ENCODE assay signal across 31 cellular contexts in genomic region chr2:186912979-186913378, GRCh38.
"Had no signal": no experiment of that assay in that cellular context is flagged by ENCODE, and none has a peak within 500 bp of the region (broad histone marks: within the 10 kb centered on the region; RNA-seq: fewer than 3 reads in every experiment).

No MANE protein-coding gene starts in this region.

- H3K9me3 Mint-ChIP-seq: activated B cell treated with CpG ODN at 0.5 μM for 24 hours; activated naive CD4-positive, alpha-beta T cell treated with anti-CD3 and anti-CD28 coated beads, Interleukin-2, amount 50 U/mL, for 24 hours; activated naive CD8-positive, alpha-beta T cell treated with anti-CD3 and anti-CD28 coated beads, Interleukin-2, amount 50 U/mL, for 24 hours; activated T-helper 2 cell treated with anti-CD3 and anti-CD28 coated beads, Interferon-gamma antibody, Interleukin-2, Interleukin-4, amounts not matched to agents 10 μg/mL and 5 μg/mL and 100 μg/mL, durations not matched to agents 14 hours and 24 hours and 36 hours; central memory CD8-positive, alpha-beta T cell; dendritic cell treated with granulocyte-macrophage colony-stimulating factor and Interleukin-4, amounts not matched to agents 40 ng/mL and 50 ng/mL, for 4 days; endodermal cell; natural killer cell treated with Interleukin-12 subunit alpha and Interleukin-12 subunit beta and Interleukin-15 and Interleukin-18, amount 100 ng/mL, for 72 hours had no signal

- DNase-seq: activated B cell treated with CpG ODN at 0.5 μM for 24 hours; activated CD8-positive, alpha-beta memory T cell treated with anti-CD3 and anti-CD28 coated beads, Interleukin-2, amount 10 ng/mL, durations not matched to agents 7 days and 5 days; activated CD8-positive, alpha-beta T cell treated with anti-CD3 and anti-CD28 coated beads, Interleukin-2, amount 10 ng/mL, durations not matched to agents 7 days and 5 days; activated naive CD8-positive, alpha-beta T cell treated with anti-CD3 and anti-CD28 coated beads, Interleukin-2, amount 50 U/mL, for 24 hours; activated T-cell treated with anti-CD3 and anti-CD28 coated beads, Interleukin-2, amount 50 U/mL, for 48 hours; endodermal cell; foreskin keratinocyte; left lung; lower lobe of right lung; mesendoderm; mucosa of descending colon; ovary; retina; stimulated activated CD4-positive, alpha-beta T cell treated with anti-CD3 and anti-CD28 coated beads, Interleukin-12 subunit alpha, Interleukin-12 subunit beta, amount 100 ng/mL, for 4 hours; stimulated activated CD4-positive, alpha-beta T cell treated with anti-CD3 and anti-CD28 coated beads, Interleukin-4, amount 100 ng/mL, for 1 hour; stimulated activated naive CD8-positive, alpha-beta T cell treated with anti-CD3 and anti-CD28 coated beads, Interleukin-15, Interleukin-2, amounts not matched to agents 100 U/mL and 50 U/mL, for 24 hours; T-helper 17 cell; testis; transverse colon had no signal

- H3K27ac ChIP-seq: esophagus muscularis mucosa, foreskin keratinocyte, left lung, lower lobe of right lung, ovary, prostate gland, skin epidermis, testis, transverse colon had no signal

- H3K4me3 ChIP-seq: esophagus muscularis mucosa, left lung, lower lobe of right lung, mucosa of descending colon, ovary, prostate gland, skin epidermis, testis, transverse colon had no signal

- H3K36me3 Mint-ChIP-seq: activated CD8-positive, alpha-beta memory T cell treated with anti-CD3 and anti-CD28 coated beads, Interleukin-2, amount 10 ng/mL, durations not matched to agents 7 days and 5 days; activated naive CD4-positive, alpha-beta T cell treated with anti-CD3 and anti-CD28 coated beads, Interleukin-2, amount 50 U/mL, for 24 hours; natural killer cell treated with Interleukin-12 subunit alpha and Interleukin-12 subunit beta and Interleukin-15 and Interleukin-18, amount 100 ng/mL, for 72 hours had no signal

- H3K27me3 ChIP-seq: esophagus muscularis mucosa, foreskin keratinocyte, left lung, ovary, testis, transverse colon had no signal

- FAIRE-seq: bronchial epithelial cell, islet of Langerhans, urothelium cell line had no signal

- H3K4me1 Mint-ChIP-seq: activated B cell treated with CpG ODN at 0.5 μM for 24 hours; activated CD8-positive, alpha-beta memory T cell treated with anti-CD3 and anti-CD28 coated beads, Interleukin-2, amount 10 ng/mL, durations not matched to agents 7 days and 5 days; activated naive CD4-positive, alpha-beta T cell treated with anti-CD3 and anti-CD28 coated beads, Interleukin-2, amount 50 U/mL, for 24 hours; activated naive CD8-positive, alpha-beta T cell treated with anti-CD3 and anti-CD28 coated beads, Interleukin-2, amount 50 U/mL, for 24 hours; central memory CD8-positive, alpha-beta T cell; T-helper 17 cell had no signal

- H3K4me1 ChIP-seq: foreskin keratinocyte, left lung, lower lobe of right lung, prostate gland, testis, transverse colon had no signal

- ATAC-seq: activated CD8-positive, alpha-beta memory T cell treated with anti-CD3 and anti-CD28 coated beads, Interleukin-2, amount 10 ng/mL, durations not matched to agents 7 days and 5 days; activated CD8-positive, alpha-beta T cell treated with anti-CD3 and anti-CD28 coated beads, Interleukin-2, amount 10 ng/mL, durations not matched to agents 7 days and 5 days; activated naive CD8-positive, alpha-beta T cell treated with anti-CD3 and anti-CD28 coated beads, Interleukin-2, amount 50 U/mL, for 24 hours; foreskin keratinocyte; left lung; lower lobe of right lung; mucosa of descending colon; natural killer cell treated with Interleukin-12 subunit alpha and Interleukin-12 subunit beta and Interleukin-15 and Interleukin-18, amount 100 ng/mL, for 72 hours; sciatic nerve; stimulated activated naive CD8-positive, alpha-beta T cell treated with anti-CD3 and anti-CD28 coated beads, Interleukin-15, Interleukin-2, amounts not matched to agents 100 U/mL and 50 U/mL, for 24 hours; T-helper 17 cell had no signal

- H3K36me3 ChIP-seq: esophagus muscularis mucosa, left lung, lower lobe of right lung, ovary, prostate gland, transverse colon had no signal

- H3K4me3 Mint-ChIP-seq: activated B cell treated with CpG ODN at 0.5 μM for 24 hours; activated CD8-positive, alpha-beta memory T cell treated with anti-CD3 and anti-CD28 coated beads, Interleukin-2, amount 10 ng/mL, durations not matched to agents 7 days and 5 days; activated CD8-positive, alpha-beta T cell treated with anti-CD3 and anti-CD28 coated beads, Interleukin-2, amount 10 ng/mL, durations not matched to agents 7 days and 5 days; activated naive CD4-positive, alpha-beta T cell treated with anti-CD3 and anti-CD28 coated beads, Interleukin-2, amount 50 U/mL, for 24 hours; activated naive CD8-positive, alpha-beta T cell treated with anti-CD3 and anti-CD28 coated beads, Interleukin-2, amount 50 U/mL, for 24 hours; central memory CD8-positive, alpha-beta T cell; dendritic cell treated with granulocyte-macrophage colony-stimulating factor and Interleukin-4, amounts not matched to agents 40 ng/mL and 50 ng/mL, for 4 days; endodermal cell; natural killer cell treated with Interleukin-12 subunit alpha and Interleukin-12 subunit beta and Interleukin-15 and Interleukin-18, amount 100 ng/mL, for 72 hours; T-helper 17 cell had no signal

- H3K27me3 Mint-ChIP-seq: activated B cell treated with CpG ODN at 0.5 μM for 24 hours; activated CD8-positive, alpha-beta memory T cell treated with anti-CD3 and anti-CD28 coated beads, Interleukin-2, amount 10 ng/mL, durations not matched to agents 7 days and 5 days; activated naive CD4-positive, alpha-beta T cell treated with anti-CD3 and anti-CD28 coated beads, Interleukin-2, amount 50 U/mL, for 24 hours; activated naive CD8-positive, alpha-beta T cell treated with anti-CD3 and anti-CD28 coated beads, Interleukin-2, amount 50 U/mL, for 24 hours; central memory CD8-positive, alpha-beta T cell; dendritic cell treated with granulocyte-macrophage colony-stimulating factor and Interleukin-4, amounts not matched to agents 40 ng/mL and 50 ng/mL, for 4 days; natural killer cell treated with Interleukin-12 subunit alpha and Interleukin-12 subunit beta and Interleukin-15 and Interleukin-18, amount 100 ng/mL, for 72 hours; T-helper 17 cell had no signal

- H3K27ac Mint-ChIP-seq: activated B cell treated with CpG ODN at 0.5 μM for 24 hours; activated CD8-positive, alpha-beta memory T cell treated with anti-CD3 and anti-CD28 coated beads, Interleukin-2, amount 10 ng/mL, durations not matched to agents 7 days and 5 days; activated CD8-positive, alpha-beta T cell treated with anti-CD3 and anti-CD28 coated beads, Interleukin-2, amount 10 ng/mL, durations not matched to agents 7 days and 5 days; activated naive CD4-positive, alpha-beta T cell treated with anti-CD3 and anti-CD28 coated beads, Interleukin-2, amount 50 U/mL, for 24 hours; activated naive CD8-positive, alpha-beta T cell treated with anti-CD3 and anti-CD28 coated beads, Interleukin-2, amount 50 U/mL, for 24 hours; activated T-helper 2 cell treated with anti-CD3 and anti-CD28 coated beads, Interferon-gamma antibody, Interleukin-2, Interleukin-4, amounts not matched to agents 10 μg/mL and 5 μg/mL and 100 μg/mL, durations not matched to agents 14 hours and 24 hours and 36 hours; dendritic cell treated with granulocyte-macrophage colony-stimulating factor and Interleukin-4, amounts not matched to agents 40 ng/mL and 50 ng/mL, for 4 days; endodermal cell; natural killer cell treated with Interleukin-12 subunit alpha and Interleukin-12 subunit beta and Interleukin-15 and Interleukin-18, amount 100 ng/mL, for 72 hours; T-helper 17 cell had no signal

- H3K9me3 ChIP-seq: esophagus muscularis mucosa, left lung, lower lobe of right lung, mucosa of descending colon, ovary, prostate gland, testis, transverse colon had no signal
